Comparison of ENCODE assay signal across 15 cellular contexts in the genomic region with DNA sequence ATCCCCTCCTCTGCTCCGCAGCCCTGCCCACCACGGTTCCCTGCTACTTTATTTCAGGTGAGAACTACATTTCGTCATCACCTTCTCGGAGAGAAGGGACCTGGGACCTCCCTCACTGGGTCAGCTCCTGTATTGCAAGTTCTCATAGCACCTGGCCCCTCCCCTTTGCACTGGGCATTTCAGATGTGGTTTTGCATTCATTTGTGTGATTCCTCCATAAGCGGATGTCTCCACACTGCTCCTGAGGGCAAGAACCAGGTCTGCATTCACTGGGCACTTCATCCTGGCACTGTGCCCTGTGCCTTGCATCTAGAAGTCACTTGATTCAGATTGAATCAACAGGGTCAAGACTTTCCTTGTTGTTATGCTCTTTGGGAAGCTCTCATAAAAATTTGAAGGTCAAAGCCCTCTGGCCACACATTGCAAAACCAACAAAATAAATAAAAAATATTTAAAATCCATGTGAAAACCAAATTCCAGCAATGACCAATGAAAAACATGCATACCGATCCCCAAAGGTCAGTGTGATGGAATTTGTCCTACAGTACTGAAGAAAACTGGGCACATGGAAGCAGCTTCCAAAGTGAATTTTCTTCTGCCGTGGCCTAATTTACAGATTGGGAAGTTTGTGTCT.
"Had no signal": no experiment of that assay in that cellular context is flagged by ENCODE, and none has a peak within 500 bp of the region (broad histone marks: within the 10 kb centered on the region; RNA-seq: fewer than 3 reads in every experiment).

No MANE protein-coding gene starts in this region.

- FAIRE-seq: frontal cortex had no signal

- H3K9me3 ChIP-seq: esophagus squamous epithelium, stomach, thoracic aorta, uterus had no signal

- H3K27me3 ChIP-seq: esophagus squamous epithelium, stomach, uterus had no signal

- H3K27ac Mint-ChIP-seq: activated CD4-positive, alpha-beta memory T cell treated with anti-CD3 and anti-CD28 coated beads, Interleukin-2, amount 10 ng/mL, durations not matched to agents 7 days and 5 days; activated naive CD8-positive, alpha-beta T cell treated with anti-CD3 and anti-CD28 coated beads, Interleukin-2, amount 10 ng/mL, durations not matched to agents 7 days and 5 days; activated T-cell treated with anti-CD3 and anti-CD28 coated beads, Interleukin-2, amount 50 U/mL, for 72 hours; mesothelial cell of epicardium had no signal

- H3K4me3 ChIP-seq: dorsolateral prefrontal cortex, esophagus squamous epithelium, skin epidermis, stomach, thoracic aorta, uterus had no signal

- DNase-seq: activated CD4-positive, alpha-beta memory T cell treated with anti-CD3 and anti-CD28 coated beads, Interleukin-2, amount 10 ng/mL, durations not matched to agents 7 days and 5 days; activated CD4-positive, alpha-beta T cell treated with anti-CD3 and anti-CD28 coated beads for 1 hour; activated gamma-delta T cell treated with Interleukin-2 at 50 U/mL for 16 hours; activated naive CD8-positive, alpha-beta T cell treated with anti-CD3 and anti-CD28 coated beads, Interleukin-2, amount 10 ng/mL, durations not matched to agents 7 days and 5 days; activated T-cell treated with anti-CD3 and anti-CD28 coated beads, Interleukin-2, amount 50 U/mL, for 72 hours; anterior cingulate cortex; dorsolateral prefrontal cortex; esophagus squamous epithelium; retina; stomach; uterus had no signal

- ATAC-seq: activated T-cell treated with anti-CD3 and anti-CD28 coated beads, Interleukin-2, amount 50 U/mL, for 72 hours had no signal

- H3K36me3 Mint-ChIP-seq: activated naive CD8-positive, alpha-beta T cell treated with anti-CD3 and anti-CD28 coated beads, Interleukin-2, amount 10 ng/mL, durations not matched to agents 7 days and 5 days; mesothelial cell of epicardium had no signal

- H3K4me3 Mint-ChIP-seq: activated CD4-positive, alpha-beta memory T cell treated with anti-CD3 and anti-CD28 coated beads, Interleukin-2, amount 10 ng/mL, durations not matched to agents 7 days and 5 days; activated naive CD8-positive, alpha-beta T cell treated with anti-CD3 and anti-CD28 coated beads, Interleukin-2, amount 10 ng/mL, durations not matched to agents 7 days and 5 days; activated T-cell treated with anti-CD3 and anti-CD28 coated beads, Interleukin-2, amount 50 U/mL, for 72 hours; mesothelial cell of epicardium had no signal

- H3K4me1 Mint-ChIP-seq: activated CD4-positive, alpha-beta memory T cell treated with anti-CD3 and anti-CD28 coated beads, Interleukin-2, amount 10 ng/mL, durations not matched to agents 7 days and 5 days; activated naive CD8-positive, alpha-beta T cell treated with anti-CD3 and anti-CD28 coated beads, Interleukin-2, amount 10 ng/mL, durations not matched to agents 7 days and 5 days; mesothelial cell of epicardium had no signal

- H3K27ac ChIP-seq: dorsolateral prefrontal cortex, esophagus squamous epithelium, skin epidermis, stomach, thoracic aorta, uterus had no signal

- H3K36me3 ChIP-seq: esophagus squamous epithelium, stomach, thoracic aorta, uterus had no signal

- H3K9me3 Mint-ChIP-seq: activated CD4-positive, alpha-beta memory T cell treated with anti-CD3 and anti-CD28 coated beads, Interleukin-2, amount 10 ng/mL, durations not matched to agents 7 days and 5 days; activated naive CD8-positive, alpha-beta T cell treated with anti-CD3 and anti-CD28 coated beads, Interleukin-2, amount 10 ng/mL, durations not matched to agents 7 days and 5 days; activated T-cell treated with anti-CD3 and anti-CD28 coated beads, Interleukin-2, amount 50 U/mL, for 72 hours; mesothelial cell of epicardium had no signal
